In the genomic region with DNA sequence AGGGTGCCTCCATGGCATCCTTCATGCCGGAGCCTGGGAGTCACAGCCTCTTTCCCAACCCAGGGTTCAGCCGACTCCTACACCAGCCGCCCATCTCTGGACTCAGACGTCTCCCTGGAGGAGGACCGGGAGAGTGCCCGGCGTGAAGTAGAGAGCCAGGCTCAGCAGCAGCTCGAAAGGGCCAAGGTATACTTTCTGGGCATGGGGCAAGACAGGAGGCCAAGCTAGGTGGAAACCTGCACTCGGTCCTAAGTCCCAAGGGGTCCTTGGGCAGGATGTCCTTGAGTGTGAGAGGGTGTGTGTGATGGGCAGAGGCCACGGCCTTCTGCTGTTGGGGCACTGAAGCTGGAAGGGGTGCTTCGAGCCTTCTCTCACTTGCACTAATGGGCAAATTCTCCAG, we compare ENCODE assay signal across 26 cellular contexts. TPM values are rescaled to one million over a fixed set of nuclear protein-coding genes. Genes with fewer than 3 reads are reported as not detected.
DNase-seq lines count a peak whose midpoint lies in the region; ATAC-seq, FAIRE-seq and TF ChIP-seq lines count a peak whose summit lies in the region.
"Had no signal": no experiment of that assay in that cellular context is flagged by ENCODE, and none has a peak within 500 bp of the region (broad histone marks: within the 10 kb centered on the region; RNA-seq: fewer than 3 reads in every experiment).

No MANE protein-coding gene starts in this region.

- no peak for TF ChIP-seq CTCF in MM.1S (IDR thresholded peaks at IDR 0.05; ENCODE audit: low read length)
- no peak for TF ChIP-seq CTCF in brain (conservative IDR thresholded peaks at IDR 0.05)
- no peak for TF ChIP-seq CTCF in CD4-positive, alpha-beta T cell (IDR thresholded peaks at IDR 0.05)

- H3K27me3 ChIP-seq in CD4-positive, alpha-beta memory T cell (ENCODE audit: insufficient read depth, low read length), result no peaks in the 10 kb centered on the region
- H3K27me3 ChIP-seq in MM.1S (replicated peaks; ENCODE audit: insufficient read depth, low read length) (no peaks in the 10 kb centered on the region), neuronal stem cell (ENCODE audit: control insufficient read depth in 3 of 3, insufficient read depth in 3 of 3, low read depth in 1 of 3, low read length in 3 of 3) (no peaks in the 10 kb centered on the region)
- no peaks in the 10 kb centered on the region for H3K27me3 ChIP-seq in CD4-positive, alpha-beta T cell (ENCODE audit: control insufficient read depth, insufficient read depth, low read length)
- H3K27me3 ChIP-seq: BE2C; BLaER1 treated with 17β-estradiol and CSF1 and Interleukin-3, amounts not matched to agents 10 nM and 100 nM had no signal

- H3K14ac ChIP-seq in neuronal stem cell (ENCODE audit: low read length), result no peak overlapping the region

- H2BK15ac ChIP-seq in neuronal stem cell (ENCODE audit: low read length), result no peak overlapping the region

- no peak overlapping the region for H3K4me3 Mint-ChIP-seq in CD4-positive, alpha-beta memory T cell
- no peak overlapping the region for H3K4me3 Mint-ChIP-seq in brain
- no peak overlapping the region for H3K4me3 Mint-ChIP-seq in CD4-positive, alpha-beta T cell
- H3K4me3 Mint-ChIP-seq: CD14-positive monocyte; CD8-positive, alpha-beta T cell; HFFc6 had no signal

- no peaks in the 10 kb centered on the region for H3K79me2 ChIP-seq in MM.1S (ENCODE audit: low read length)

- H2AFZ ChIP-seq in MM.1S (ENCODE audit: low read length) (no peak overlapping the region), neuronal stem cell (ENCODE audit: low read length) (no peak overlapping the region)
- H2AFZ ChIP-seq: GM23248 had no signal

- POLR2A ChIA-PET in CD4-positive, alpha-beta memory T cell (lab: Charles Lee; ENCODE audit: partially characterized antibody), result interaction anchor here (2.0 kb wide), 1 partner anchor 9 kb away, joined by 9 read pairs; no protein-coding TSS in a partner anchor
- POLR2A ChIA-PET in CD4-positive, alpha-beta T cell (lab: Charles Lee), result no interaction called here

- no peaks in the 10 kb centered on the region for H3K9me3 Mint-ChIP-seq in CD4-positive, alpha-beta memory T cell
- no peaks in the 10 kb centered on the region for H3K9me3 Mint-ChIP-seq in brain
- no peaks in the 10 kb centered on the region for H3K9me3 Mint-ChIP-seq in CD4-positive, alpha-beta T cell
- H3K9me3 Mint-ChIP-seq: CD14-positive monocyte; CD8-positive, alpha-beta T cell; H9; HFFc6 had no signal

- no peak for TF ChIP-seq POLR2A in H54 (IDR thresholded peaks at IDR 0.05; ENCODE audit: low read depth, low read length)

- peaks cover 0 to 4% of the 10 kb centered on the region in 2 donors for H3K36me3 Mint-ChIP-seq in CD4-positive, alpha-beta memory T cell
- peaks cover 33% of the 10 kb centered on the region for H3K36me3 Mint-ChIP-seq in brain
- H3K36me3 Mint-ChIP-seq in CD4-positive, alpha-beta T cell (ENCODE audit: low read depth), result peaks cover under 1% of the 10 kb centered on the region

- peak overlapping the region; percentile 17 for H3K23ac ChIP-seq in neuronal stem cell (ENCODE audit: low read depth, low read length, poor library complexity)

- no peak for ATAC-seq in HG02588 (IDR thresholded peaks at IDR 0.05; ENCODE audit: unreplicated experiment)
- ATAC-seq in CD4-positive, alpha-beta T cell (ENCODE audit: poor library complexity), result no peak
- ATAC-seq: A549, HCT116 had no signal

- H3K4ac ChIP-seq in neuronal stem cell (ENCODE audit: low read length), result no peak overlapping the region

- no peaks in the 10 kb centered on the region for H3K9me3 ChIP-seq in CD4-positive, alpha-beta memory T cell (ENCODE audit: control insufficient read depth in 1 of 2, low read length in 2 of 2)
- no peaks in the 10 kb centered on the region for H3K9me3 ChIP-seq in MM.1S (replicated peaks; ENCODE audit: insufficient read depth, low read length)
- H3K9me3 ChIP-seq in neuronal stem cell (replicated peaks in 1 of 2; ENCODE audit: control insufficient read depth in 2 of 2, insufficient read depth in 1 of 2, low read depth in 1 of 2, low read length in 2 of 2), result no peaks in the 10 kb centered on the region
- no peaks in the 10 kb centered on the region for H3K9me3 ChIP-seq in CD4-positive, alpha-beta T cell (ENCODE audit: control insufficient read depth, low read length)
- H3K9me3 ChIP-seq: A549; BE2C; BLaER1 treated with 17β-estradiol and CSF1 and Interleukin-3, amounts not matched to agents 10 nM and 100 nM had no signal

- no peak overlapping the region for H4K91ac ChIP-seq in neuronal stem cell (ENCODE audit: low read depth, low read length, poor library complexity)

- H4K20me1 ChIP-seq in MM.1S (ENCODE audit: insufficient read depth, low read length), result no peaks in the 10 kb centered on the region

- H3K4me3 ChIP-seq in CD4-positive, alpha-beta memory T cell (ENCODE audit: low read length in 2 of 2), result no peak overlapping the region
- H3K4me3 ChIP-seq in MM.1S (ENCODE audit: low read length) (no peak overlapping the region), neuronal stem cell (ENCODE audit: low read length in 2 of 2) (no peak overlapping the region)
- H3K4me3 ChIP-seq: A549; BLaER1 treated with 17β-estradiol and CSF1 and Interleukin-3, amounts not matched to agents 10 nM and 100 nM; GM12878; GM23248 had no signal

- intact Hi-C loops in CD4-positive, alpha-beta memory T cell (cut with micrococcal nuclease), result no loop called here
- intact Hi-C loops in CD4-positive, alpha-beta T cell (cut with DNase I, micrococcal nuclease), result no loop called here

- FAIRE-seq in H54 (lab: Jason Lieb, UNC), result no peak
- FAIRE-seq: A549, D721Med, GM12878, GM19239, H1 had no signal

- H3K27ac ChIP-seq in CD4-positive, alpha-beta memory T cell (ENCODE audit: low read depth, low read length), result no peak overlapping the region
- no peak overlapping the region for H3K27ac ChIP-seq in MM.1S (ENCODE audit: low read length)
- H3K27ac ChIP-seq in neuronal stem cell (replicated peaks; ENCODE audit: low read length), result no peak overlapping the region
- no peak overlapping the region for H3K27ac ChIP-seq in CD4-positive, alpha-beta T cell (ENCODE audit: low read depth, low read length)
- H3K27ac ChIP-seq: A549; BLaER1 treated with 17β-estradiol and CSF1 and Interleukin-3, amounts not matched to agents 10 nM and 100 nM; GM23248 had no signal

- H3K4me2 ChIP-seq in MM.1S (ENCODE audit: low read depth, low read length), result peak overlapping the region; percentile 48; the same call in 1 of the 2 replicates
- H3K4me2 ChIP-seq in neuronal stem cell (ENCODE audit: insufficient read depth, low read length, poor library complexity, severe bottlenecking), result no peak overlapping the region
- H3K4me2 ChIP-seq: A549; BLaER1 treated with 17β-estradiol and CSF1 and Interleukin-3, amounts not matched to agents 10 nM and 100 nM had no signal

- no peaks in the 10 kb centered on the region for H3K79me1 ChIP-seq in neuronal stem cell (ENCODE audit: low read depth, low read length)

- no peak overlapping the region for H2BK120ac ChIP-seq in neuronal stem cell (ENCODE audit: low read depth, low read length)

- no peak overlapping the region for H2BK5ac ChIP-seq in neuronal stem cell (ENCODE audit: low read length)

- peak overlapping the region in 4 of 7 donors; percentile 30 to 62 (median 56) for H3K27ac Mint-ChIP-seq in CD4-positive, alpha-beta memory T cell
- peak overlapping the region in 3 of 5 experiments; percentile 17 to 81 (median 67) for H3K27ac Mint-ChIP-seq in brain
- no peak overlapping the region for H3K27ac Mint-ChIP-seq in CD4-positive, alpha-beta T cell
- H3K27ac Mint-ChIP-seq: CD8-positive, alpha-beta T cell; HFFc6 had no signal

- no peaks in the 10 kb centered on the region for H3K27me3 Mint-ChIP-seq in CD4-positive, alpha-beta memory T cell
- H3K27me3 Mint-ChIP-seq in brain, result peaks cover 9% of the 10 kb centered on the region
- no peaks in the 10 kb centered on the region for H3K27me3 Mint-ChIP-seq in CD4-positive, alpha-beta T cell

- DNase-seq in CD4-positive, alpha-beta memory T cell, result no peak
- DNase-seq in MM.1S (no peak), neuronal stem cell (ENCODE audit: low spot score) (no peak), H54 (ENCODE audit: insufficient read length, low spot score) (no peak), SW480 (ENCODE audit: low spot score) (no peak)
- no peak for DNase-seq in CD4-positive, alpha-beta T cell
- DNase-seq: ACHN; AML-193; BE2C; CD8-positive, alpha-beta T cell; DMS 273 treated with DMSO at 0.1 percent for 48 hours; EL; GDM1; GM23248; HFFc6 had no signal

- peaks cover 9% of the 10 kb centered on the region for H3K4me1 ChIP-seq in CD4-positive, alpha-beta memory T cell (ENCODE audit: insufficient read depth, low read length)
- H3K4me1 ChIP-seq in MM.1S (ENCODE audit: low read length) (peaks cover 17% of the 10 kb centered on the region), neuronal stem cell (ENCODE audit: control insufficient read depth in 2 of 2, insufficient read depth in 1 of 2, low read depth in 1 of 2, low read length in 2 of 2) (peaks cover 3 to 13% of the 10 kb centered on the region in 2 donors)
- H3K4me1 ChIP-seq: BE2C had no signal

- WGBS in neuronal stem cell (ENCODE audit: extremely low coverage in 2 of 2, insufficient read length in 2 of 2, insufficient replicate concordance in 1 of 2), 2 donors, result no CpG with 5 or more reads among the region's 11 CpGs

- H2AK5ac ChIP-seq in neuronal stem cell (ENCODE audit: low read depth, low read length), result no peak overlapping the region

- no peak overlapping the region for H2BK12ac ChIP-seq in neuronal stem cell (ENCODE audit: low read length)

- peaks cover 10 to 42% (median 14%) of the 10 kb centered on the region in 4 donors for H3K4me1 Mint-ChIP-seq in CD4-positive, alpha-beta memory T cell
- peaks cover 36% of the 10 kb centered on the region for H3K4me1 Mint-ChIP-seq in brain
- peaks cover 9% of the 10 kb centered on the region for H3K4me1 Mint-ChIP-seq in CD4-positive, alpha-beta T cell (ENCODE audit: low read depth)

- H3F3A ChIP-seq in MM.1S (ENCODE audit: insufficient read depth, low read length), result peaks cover 4% of the 10 kb centered on the region; the same call in 1 of the 2 replicates

- H3K36me3 ChIP-seq in CD4-positive, alpha-beta memory T cell (ENCODE audit: insufficient read depth, low read length), result no peaks in the 10 kb centered on the region
- no peaks in the 10 kb centered on the region for H3K36me3 ChIP-seq in MM.1S (replicated peaks; ENCODE audit: insufficient read depth, low read length)
- peaks cover 35 to 63% of the 10 kb centered on the region in 2 donors for H3K36me3 ChIP-seq in neuronal stem cell (replicated peaks in 1 of 2; ENCODE audit: control insufficient read depth in 2 of 2, insufficient read depth in 2 of 2, low read length in 2 of 2)

- H3K18ac ChIP-seq in neuronal stem cell (ENCODE audit: low read length), result no peak overlapping the region

- no peaks in the 10 kb centered on the region for H3K9me2 ChIP-seq in MM.1S (replicated peaks; ENCODE audit: insufficient read depth, low read length)

- no peak overlapping the region for H3K9ac ChIP-seq in MM.1S (ENCODE audit: low read length)
- no peak overlapping the region for H3K9ac ChIP-seq in neuronal stem cell (ENCODE audit: low read depth, low read length, poor library complexity)
- H3K9ac ChIP-seq: GM23248 had no signal

- CTCF ChIA-PET in CD4-positive, alpha-beta memory T cell (lab: Charles Lee; ENCODE audit: partially characterized antibody), result interaction anchor here (0.9 to 6.7 kb wide), 3 partner anchors 8 to 918 kb away, joined by 3 to 40 read pairs (median 5); a partner anchor contains a TSS
- CTCF ChIA-PET in CD4-positive, alpha-beta T cell (lab: Charles Lee), result interaction anchor here (1.4 to 1.7 kb wide), 2 partner anchors 8 to 81 kb away, joined by 3 to 7 read pairs; a partner anchor contains a TSS

- H4K8ac ChIP-seq in neuronal stem cell (ENCODE audit: low read depth, low read length), result no peak overlapping the region

RNA-seq across cellular contexts. Expression of a gene that starts 5.0 kb away (rescaled TPM):
- 10 to 100 TPM; 17.2 to 17.9 TPM for total RNA-seq in CD4-positive, alpha-beta memory T cell
- 1 to 10 TPM; 1.5 to 4.0 TPM for polyA plus RNA-seq in CD4-positive, alpha-beta memory T cell
- 113 TPM for polyA plus RNA-seq in brain (ENCODE audit: insufficient read depth, low read depth, low replicate concordance)
- polyA plus RNA-seq in neuronal stem cell (2013, experiment 1 of 2), result 37.0 TPM
- 35.1 TPM for polyA plus RNA-seq in neuronal stem cell (2013, experiment 2 of 2)
- 1 to 10 TPM; 3.9 to 5.7 TPM for total RNA-seq in CD4-positive, alpha-beta T cell

RNA-seq across cellular contexts. Expression of a gene that starts 28.7 kb away (rescaled TPM):
- total RNA-seq in CD4-positive, alpha-beta memory T cell, result 100 to 1,000 TPM; 154 to 158 TPM
- 10 to 100 TPM; 14.3 to 57.2 TPM for polyA plus RNA-seq in CD4-positive, alpha-beta memory T cell
- 92.9 TPM for polyA plus RNA-seq in brain (ENCODE audit: insufficient read depth, low read depth, low replicate concordance)
- 60.8 TPM for polyA plus RNA-seq in neuronal stem cell (2013, experiment 1 of 2)
- polyA plus RNA-seq in neuronal stem cell (2013, experiment 2 of 2), result 59.3 TPM
- 10 to 100 TPM; 69.4 to 76.5 TPM for total RNA-seq in CD4-positive, alpha-beta T cell

RNA-seq across cellular contexts. Expression of a gene that starts 34.4 kb away (rescaled TPM):
- total RNA-seq in CD4-positive, alpha-beta memory T cell, result not detected
- polyA plus RNA-seq in CD4-positive, alpha-beta memory T cell, result not detected
- 8.9 TPM for polyA plus RNA-seq in brain (ENCODE audit: insufficient read depth, low read depth, low replicate concordance)
- polyA plus RNA-seq in neuronal stem cell (2013, experiment 1 of 2), result 34.7 TPM
- 37.2 TPM for polyA plus RNA-seq in neuronal stem cell (2013, experiment 2 of 2)
- total RNA-seq in CD4-positive, alpha-beta T cell, result not detected
- total RNA-seq: CD8-positive, alpha-beta T cell had no signal

RNA-seq across cellular contexts. Expression of a gene that starts 42.4 kb away (rescaled TPM):
- total RNA-seq in CD4-positive, alpha-beta memory T cell, result 1 to 10 TPM in 1 of 2 experiments, under 1 TPM in 1; 0.89 to 1.4 TPM
- polyA plus RNA-seq in CD4-positive, alpha-beta memory T cell, result 1 to 10 TPM in 1 of 2 donors, under 1 TPM in 1; 0.85 to 2.6 TPM
- polyA plus RNA-seq in brain (ENCODE audit: insufficient read depth, low read depth, low replicate concordance), result 11.6 TPM
- polyA plus RNA-seq in neuronal stem cell (2013, experiment 1 of 2), result 7.0 TPM
- 7.1 TPM for polyA plus RNA-seq in neuronal stem cell (2013, experiment 2 of 2)
- 1 to 10 TPM; 4.8 to 5.7 TPM for total RNA-seq in CD4-positive, alpha-beta T cell
- polyA plus RNA-seq: GM23248 had no signal
